ENCODE assay signal across 8 cellular contexts in genomic region chr3:132029182-132029902, GRCh38. TPM values are rescaled to one million over a fixed set of nuclear protein-coding genes. Genes with fewer than 3 reads are reported as not detected.
DNase-seq lines count a peak whose midpoint lies in the region; ATAC-seq and TF ChIP-seq lines count a peak whose summit lies in the region.

No MANE protein-coding gene starts in this region.

- H3K27me3 Mint-ChIP-seq in nephron progenitor cell (ENCODE audit: low read depth, poor library complexity): peaks cover 31% of the 10 kb centered on the region

- H3K4me1 ChIP-seq in OCI-LY1 (ENCODE audit: insufficient read depth, low read length, severe bottlenecking) (no peaks in the 10 kb centered on the region), thoracic aorta (ENCODE audit: control insufficient read depth in 1 of 2, low read depth in 2 of 2) (peaks cover 0 to 9% of the 10 kb centered on the region in 2 donors)

- H4K20me1 ChIP-seq in OCI-LY1 (ENCODE audit: insufficient read depth, low read length): no peaks in the 10 kb centered on the region

- H3K4me3 Mint-ChIP-seq in nephron progenitor cell: no peak overlapping the region

- H3K36me3 Mint-ChIP-seq in nephron progenitor cell (ENCODE audit: low read depth): no peaks in the 10 kb centered on the region

- H3K27ac ChIP-seq in OCI-LY1 (ENCODE audit: low read depth, low read length, poor library complexity, severe bottlenecking) (no peak overlapping the region), thoracic aorta (no peak overlapping the region)

- H3K36me3 ChIP-seq in OCI-LY1 (ENCODE audit: insufficient read depth, low read length) (no peaks in the 10 kb centered on the region), thoracic aorta (no peaks in the 10 kb centered on the region)

- no peaks in the 10 kb centered on the region for H3F3A ChIP-seq in OCI-LY1 (ENCODE audit: insufficient read depth, low read length)

- H3K27ac Mint-ChIP-seq in nephron progenitor cell: no peak overlapping the region

- DNase-seq in D341Med (ENCODE audit: low spot score) (peak; percentile 82), KBM-7 (peak; percentile 77), fibroblast of peridontal ligament (ENCODE audit: extremely low read depth) (peak; percentile 82), nephron progenitor cell (peak; percentile 93), thoracic aorta (ENCODE audit: low spot score) (peak; percentile 50)
- peak; percentile 50 for DNase-seq in activated T-cell treated with anti-CD3 and anti-CD28 coated beads, Interleukin-2, amount 50 U/mL, for 1 hour

- TF ChIP-seq CTCF in OCI-LY1 (IDR thresholded peaks at IDR 0.05; ENCODE audit: low read length): peak; percentile 98
- peak; percentile 93 for TF ChIP-seq CTCF in nephron progenitor cell (IDR thresholded peaks at IDR 0.05)
- TF ChIP-seq CTCF in thoracic aorta (IDR thresholded peaks at IDR 0.05): peak; percentile 76

- H3K9me3 ChIP-seq in OCI-LY1 (ENCODE audit: low read length): no peaks in the 10 kb centered on the region
- H3K9me3 ChIP-seq in thoracic aorta: no peaks in the 10 kb centered on the region

- H3K4me1 Mint-ChIP-seq in nephron progenitor cell: peaks cover 16% of the 10 kb centered on the region

- no peak overlapping the region for H3K4me2 ChIP-seq in OCI-LY1 (ENCODE audit: low read length)

- no peak overlapping the region for H2AFZ ChIP-seq in OCI-LY1 (ENCODE audit: low read length)

- no peaks in the 10 kb centered on the region for H3K27me3 ChIP-seq in OCI-LY1 (ENCODE audit: insufficient read depth, low read length)
- H3K27me3 ChIP-seq in thoracic aorta (replicated peaks; ENCODE audit: insufficient read depth): no peaks in the 10 kb centered on the region

- H3K4me3 ChIP-seq in OCI-LY1 (ENCODE audit: low read depth, low read length, poor library complexity, severe bottlenecking) (no peak overlapping the region), thoracic aorta (no peak overlapping the region)

- H3K9me2 ChIP-seq in OCI-LY1 (ENCODE audit: low read depth, low read length): no peaks in the 10 kb centered on the region

- no peak overlapping the region for H3K9ac ChIP-seq in OCI-LY1 (ENCODE audit: low read length)

- peak; percentile 94 for ATAC-seq in GM21515 (IDR thresholded peaks at IDR 0.05; ENCODE audit: unreplicated experiment)
- peak; percentile 63 for ATAC-seq in thoracic aorta (ENCODE audit: insufficient number of reproducible peaks, low FRiP score, low read depth)

- no peaks in the 10 kb centered on the region for H3K79me2 ChIP-seq in OCI-LY1 (ENCODE audit: insufficient read depth, low read length)

- H3K9me3 Mint-ChIP-seq in nephron progenitor cell: no peaks in the 10 kb centered on the region

- in situ Hi-C loops in KBM-7 (cut with MboI; ENCODE audit: low pct_unique_long_range_greater_than_20kb, low sequenced_read_pairs): no loop called here

RNA-seq across cellular contexts. Expression of gene CPNE4, which starts 5.5 kb away (rescaled TPM):
- 1 to 10 TPM in 1 of 2 donors, under 1 TPM in 1; 0.54 to 4.9 TPM for total RNA-seq in thoracic aorta
